ENCODE assay signal across 8 cellular contexts in genomic region chr1:16207318-16208269, GRCh38. TPM values are rescaled to one million over a fixed set of nuclear protein-coding genes. Genes with fewer than 3 reads are reported as not detected.
DNase-seq lines count a peak whose midpoint lies in the region; ATAC-seq and TF ChIP-seq lines count a peak whose summit lies in the region.

No MANE protein-coding gene starts in this region.

- WGBS in right lobe of liver (ENCODE audit: insufficient coverage, low coverage, low lambda C conversion rate, missing lambda C conversion rate): 80% methylated on average over 4 of the region's 51 CpGs

- H3K27me3 Mint-ChIP-seq in activated naive CD4-positive, alpha-beta T cell treated with anti-CD3 and anti-CD28 coated beads, Interleukin-2, amount 50 U/mL, for 24 hours: no peaks in the 10 kb centered on the region

- TF ChIP-seq CTCF in right lobe of liver (IDR thresholded peaks at IDR 0.05) (no peak), upper lobe of right lung (IDR thresholded peaks at IDR 0.05) (no peak)

- H3K4me1 ChIP-seq in adipocyte (ENCODE audit: control insufficient read depth, insufficient read depth, low read length): no peaks in the 10 kb centered on the region
- peaks cover 0 to 6% (median 2%) of the 10 kb centered on the region in 4 donors for H3K4me1 ChIP-seq in right lobe of liver
- peaks cover 13% of the 10 kb centered on the region for H3K4me1 ChIP-seq in upper lobe of right lung

- H3K9me3 ChIP-seq in adipocyte (ENCODE audit: control insufficient read depth, low read length) (no peaks in the 10 kb centered on the region), right lobe of liver (no peaks in the 10 kb centered on the region), upper lobe of right lung (no peaks in the 10 kb centered on the region)

- H3K27ac ChIP-seq in right lobe of liver: peak overlapping the region; percentile 67 to 75 (median 70)
- peak overlapping the region; percentile 91 for H3K27ac ChIP-seq in upper lobe of right lung

- intact Hi-C loops in right lobe of liver (cut with DNase I) (loop anchor here in 1 of 2 donors (5.0 kb wide), 1 partner anchor 35 kb away; no protein-coding TSS in a partner anchor), upper lobe of right lung (cut with DNase I) (no loop called here)

- H3K4me3 Mint-ChIP-seq in activated naive CD4-positive, alpha-beta T cell treated with anti-CD3 and anti-CD28 coated beads, Interleukin-2, amount 50 U/mL, for 24 hours: peak overlapping the region; percentile 86

- ATAC-seq in right lobe of liver (no peak), upper lobe of right lung (no peak), GM21825 (IDR thresholded peaks at IDR 0.05; ENCODE audit: unreplicated experiment) (no peak), left lobe of liver (no peak)

- TF ChIP-seq POLR2A in right lobe of liver (IDR thresholded peaks at IDR 0.05): no peak

- peak overlapping the region; percentile 98 for H3K27ac Mint-ChIP-seq in activated naive CD4-positive, alpha-beta T cell treated with anti-CD3 and anti-CD28 coated beads, Interleukin-2, amount 50 U/mL, for 24 hours

- H3K27me3 ChIP-seq in adipocyte (replicated peaks; ENCODE audit: control insufficient read depth, insufficient read depth, low read length): peaks cover 8% of the 10 kb centered on the region
- H3K27me3 ChIP-seq in right lobe of liver: no peaks in the 10 kb centered on the region
- no peaks in the 10 kb centered on the region for H3K27me3 ChIP-seq in upper lobe of right lung

- H3K4me3 ChIP-seq in adipocyte (ENCODE audit: low read length) (peak overlapping the region; percentile 68), right lobe of liver (peak overlapping the region; percentile 32 to 56 (median 51)), upper lobe of right lung (peak overlapping the region; percentile 60)

- H3K4me1 Mint-ChIP-seq in activated naive CD4-positive, alpha-beta T cell treated with anti-CD3 and anti-CD28 coated beads, Interleukin-2, amount 50 U/mL, for 24 hours: peaks cover 23% of the 10 kb centered on the region

- no peaks in the 10 kb centered on the region for H3K9me3 Mint-ChIP-seq in activated naive CD4-positive, alpha-beta T cell treated with anti-CD3 and anti-CD28 coated beads, Interleukin-2, amount 50 U/mL, for 24 hours

- peak overlapping the region; percentile 84 for H3K9ac ChIP-seq in adipocyte (ENCODE audit: low read length)

- peaks cover 2% of the 10 kb centered on the region for H3K36me3 Mint-ChIP-seq in activated naive CD4-positive, alpha-beta T cell treated with anti-CD3 and anti-CD28 coated beads, Interleukin-2, amount 50 U/mL, for 24 hours

- no peak for DNase-seq in activated naive CD4-positive, alpha-beta T cell treated with Interleukin-2 at 50 U/mL for 16 hours
- DNase-seq in adipocyte (ENCODE audit: low read depth): peak; percentile 33
- DNase-seq in right lobe of liver: no peak
- peak; percentile 66 for DNase-seq in upper lobe of right lung
- DNase-seq in stimulated activated CD4-positive, alpha-beta T cell treated with anti-CD3 and anti-CD28 coated beads, Interleukin-4, amount 100 ng/mL, for 1 hour: no peak
- DNase-seq in left lobe of liver (ENCODE audit: low spot score): no peak

- H3K36me3 ChIP-seq in adipocyte (ENCODE audit: control insufficient read depth, insufficient read depth, low read length, severe bottlenecking) (no peaks in the 10 kb centered on the region), right lobe of liver (no peaks in the 10 kb centered on the region), upper lobe of right lung (no peaks in the 10 kb centered on the region)

RNA-seq across cellular contexts. Expression of gene ARHGEF19, which starts 4.9 kb away (rescaled TPM):
- total RNA-seq in right lobe of liver (1 to 10 TPM in 4 of 6 experiments, under 1 TPM in 2; 0.31 to 2.8 (median 1.5) TPM), upper lobe of right lung (11.9 TPM), left lobe of liver (1.9 TPM)

RNA-seq across cellular contexts. Expression of gene CPLANE2, which starts 29.4 kb away (rescaled TPM):
- total RNA-seq in right lobe of liver (1 to 10 TPM; 2.2 to 4.4 (median 3.1) TPM), upper lobe of right lung (11.7 TPM), left lobe of liver (4.7 TPM)

RNA-seq across cellular contexts. Expression of gene EPHA2, which starts 51.7 kb away (rescaled TPM):
- total RNA-seq in right lobe of liver (10 to 100 TPM in 4 of 6 experiments, 1 to 10 TPM in 2; 6.0 to 14.7 (median 10.8) TPM), upper lobe of right lung (44.8 TPM), left lobe of liver (6.5 TPM)

Comparison
In these comparisons a context has a peak if more than half of its experiments do, and no peak if none do; other contexts are left out.
1. DNase-seq: peak in adipocyte (single experiment) and upper lobe of right lung (single experiment); none in activated naive CD4-positive, alpha-beta T cell treated with Interleukin-2 at 50 U/mL for 16 hours (single experiment), right lobe of liver (0 of 3), stimulated activated CD4-positive, alpha-beta T cell treated with anti-CD3 and anti-CD28 coated beads, Interleukin-4, amount 100 ng/mL, for 1 hour (single experiment) and left lobe of liver (single experiment).
2. Peak in every context shown above with its lines, with median percentiles within 50 percentile points of each other: H3K4me3 ChIP-seq.